Comparison of ENCODE assay signal across 8 cellular contexts in the genomic region with DNA sequence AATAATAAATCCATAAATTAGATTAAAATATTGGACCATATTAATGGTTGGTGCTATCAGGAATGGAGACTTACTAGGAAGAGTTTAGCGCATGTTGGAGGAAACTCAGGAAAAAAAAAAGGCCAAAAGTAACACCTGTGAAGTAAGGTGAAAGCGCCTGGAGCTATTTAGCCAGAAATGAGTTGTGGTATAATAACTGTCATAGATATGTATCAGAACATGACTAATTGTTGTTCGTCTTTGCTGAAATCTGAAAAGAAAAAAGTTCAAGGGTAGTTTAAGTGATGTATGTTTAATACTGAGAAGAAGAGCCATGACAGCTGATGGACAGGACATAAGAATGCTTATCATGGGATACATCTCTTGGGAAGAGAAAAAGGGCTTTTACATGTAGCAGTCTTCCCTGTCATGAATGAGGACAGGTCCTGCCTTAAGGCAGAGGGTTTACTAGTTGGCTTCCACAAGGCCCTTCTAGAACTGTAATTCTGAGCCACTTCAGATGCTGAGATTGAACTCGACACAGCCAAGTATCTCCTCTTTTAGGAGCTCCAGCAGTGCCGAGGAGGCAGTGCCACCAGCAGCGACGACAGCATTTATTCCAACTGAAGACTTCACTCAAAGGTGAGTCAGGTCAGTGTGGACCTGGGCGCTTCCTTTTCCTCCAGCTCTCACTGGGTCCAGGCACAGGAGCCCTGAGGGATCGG. TPM values are rescaled to one million over a fixed set of nuclear protein-coding genes. Genes with fewer than 3 reads are reported as not detected.
DNase-seq lines count a peak whose midpoint lies in the region; ATAC-seq and TF ChIP-seq lines count a peak whose summit lies in the region.

No MANE protein-coding gene starts in this region.

- H3K36me3 ChIP-seq in HEK293 (ENCODE audit: control insufficient read depth in 2 of 2, insufficient read depth in 1 of 2, low read length in 2 of 2) (no peaks in the 10 kb centered on the region), left lung (no peaks in the 10 kb centered on the region), urinary bladder (ENCODE audit: insufficient read depth) (no peaks in the 10 kb centered on the region)

- H3K4me3 ChIP-seq in HEK293 (ENCODE audit: low read depth, low read length) (peak overlapping the region; percentile 59), left lung (peak overlapping the region; percentile 39 to 43), urinary bladder (ENCODE audit: low read depth, low read length) (peak overlapping the region; percentile 60)

- DNase-seq in DMS79 treated with DMSO at 0.1 percent for 48 hours (lab: John Stamatoyannopoulos, UW) (peak; percentile 25), left lung (no peak), NCI-H2196 (lab: John Stamatoyannopoulos, UW; ENCODE audit: unreplicated experiment) (no peak), COLO829 (ENCODE audit: low spot score) (no peak)
- no peak for DNase-seq in activated naive CD4-positive, alpha-beta T cell treated with anti-CD3 and anti-CD28 coated beads, Interleukin-2, amount 50 U/mL, for 72 hours (ENCODE audit: low spot score in 2 of 2)

- CTCF ChIA-PET in HEK293 (lab: Yijun Ruan, JAX): interaction anchor here (0.6 to 2.4 kb wide), 5 partner anchors 54 to 600 kb away, joined by 3 to 10 read pairs (median 3); no protein-coding TSS in a partner anchor

- intact Hi-C loops in left lung (cut with DNase I): no loop called here

- H3K9me3 ChIP-seq in HEK293 (ENCODE audit: control insufficient read depth, insufficient read depth, low read depth, low read length) (no peaks in the 10 kb centered on the region), left lung (no peaks in the 10 kb centered on the region)

- ATAC-seq in activated naive CD4-positive, alpha-beta T cell treated with anti-CD3 and anti-CD28 coated beads, Interleukin-2, amount 50 U/mL, for 72 hours: peak; percentile 16 to 37
- ATAC-seq in left lung (no peak), GM21381 (IDR thresholded peaks at IDR 0.05; ENCODE audit: unreplicated experiment) (no peak)

- H3K27me3 ChIP-seq in left lung: peaks cover 15 to 61% of the 10 kb centered on the region in 2 donors

- H3K27ac ChIP-seq in HEK293 (ENCODE audit: extremely low read depth, low read depth, low read length): peak overlapping the region; percentile 66; the same call in 1 of the 2 replicates
- H3K27ac ChIP-seq in left lung: no peak overlapping the region
- H3K27ac ChIP-seq in urinary bladder (ENCODE audit: low read depth): no peak overlapping the region

- TF ChIP-seq CTCF in HEK293 (tag by site-specific recombination; IDR thresholded peaks at IDR 0.05) (no peak), left lung (IDR thresholded peaks at IDR 0.05) (no peak)

- 39% methylated on average over 9 of the region's 9 CpGs for WGBS in urinary bladder

- peaks cover 10% of the 10 kb centered on the region for H3K4me1 ChIP-seq in HEK293 (ENCODE audit: control insufficient read depth, insufficient read depth, low read length)
- peaks cover 0 to 8% of the 10 kb centered on the region in 2 donors for H3K4me1 ChIP-seq in left lung
- H3K4me1 ChIP-seq in urinary bladder (ENCODE audit: insufficient read depth): no peaks in the 10 kb centered on the region

- peaks cover 14 to 23% of the 10 kb centered on the region in 2 donors for H3K36me3 Mint-ChIP-seq in activated naive CD4-positive, alpha-beta T cell treated with anti-CD3 and anti-CD28 coated beads, Interleukin-2, amount 50 U/mL, for 72 hours

- POLR2A ChIA-PET in HEK293 (lab: Yijun Ruan, JAX): interaction anchor here (0.7 to 1.5 kb wide), 6 partner anchors 10 to 288 kb away, joined by 3 to 6 read pairs (median 4); partner anchors contain the start of gene STARD4

- peak overlapping the region; percentile 31 to 90 for H3K27ac Mint-ChIP-seq in activated naive CD4-positive, alpha-beta T cell treated with anti-CD3 and anti-CD28 coated beads, Interleukin-2, amount 50 U/mL, for 72 hours

- no peaks in the 10 kb centered on the region for H3K9me3 Mint-ChIP-seq in activated naive CD4-positive, alpha-beta T cell treated with anti-CD3 and anti-CD28 coated beads, Interleukin-2, amount 50 U/mL, for 72 hours

TF ChIP-seq in HEK293, 187 proteins besides CTCF, POLR2A, EP300 and RAD21:
- TF ChIP-seq ZNF416 (tag by site-specific recombination; IDR thresholded peaks at IDR 0.05): no peak

RNA-seq across cellular contexts. Expression of gene CAMK4, which starts 0.9 kb away (rescaled TPM):
- 10 to 100 TPM; 39.0 to 51.3 TPM for total RNA-seq in activated naive CD4-positive, alpha-beta T cell treated with anti-CD3 and anti-CD28 coated beads, Interleukin-2, amount 50 U/mL, for 72 hours
- total RNA-seq in left lung (1 to 10 TPM; 1.0 to 1.1 TPM), urinary bladder (30.9 TPM)
- polyA plus RNA-seq in urinary bladder: 1.2 TPM

Comparison
In these comparisons a context has a peak if more than half of its experiments do, and no peak if none do; other contexts are left out.
1. ATAC-seq: peak in activated naive CD4-positive, alpha-beta T cell treated with anti-CD3 and anti-CD28 coated beads, Interleukin-2, amount 50 U/mL, for 72 hours (2 of 2); none in left lung (single experiment) and GM21381 (single experiment).
2. RNA of gene CAMK4, which starts 0.9 kb away (total RNA-seq): 39.0 to 51.3 TPM in activated naive CD4-positive, alpha-beta T cell treated with anti-CD3 and anti-CD28 coated beads, Interleukin-2, amount 50 U/mL, for 72 hours and 30.9 TPM in urinary bladder (single experiment); 1.0 to 1.1 TPM in left lung; every median in the first group is over 10 times any median in the second.
3. Peak in every context shown above with its lines, with median percentiles within 50 percentile points of each other: H3K4me3 ChIP-seq.